In genomic region chr17:28193241-28193640, GRCh38 we compare ENCODE assay signal across 9 cellular contexts.
DNase-seq lines count a peak whose midpoint lies in the region; ATAC-seq and TF ChIP-seq lines count a peak whose summit lies in the region.
"Had no signal": no experiment of that assay in that cellular context is flagged by ENCODE, and none has a peak within 500 bp of the region (broad histone marks: within the 10 kb centered on the region; RNA-seq: fewer than 3 reads in every experiment).

No MANE protein-coding gene starts in this region.

- no peak for TF ChIP-seq POLR2A in erythroblast (IDR thresholded peaks at IDR 0.05; ENCODE audit: low read length)

- TF ChIP-seq CTCF in GM10266 (IDR thresholded peaks at IDR 0.05; ENCODE audit: control insufficient read depth, insufficient read depth, low read depth, missing control alignments): peak; percentile 7

- no peak for ATAC-seq in GM18870 (IDR thresholded peaks at IDR 0.05; ENCODE audit: unreplicated experiment)

- no peak for DNase-seq in GM10266 (ENCODE audit: extremely low spot score)
- peak; percentile 34 for DNase-seq in NOMO-1 treated with dmso at 0.1 percent for 144 hours (lab: John Stamatoyannopoulos, UW; ENCODE audit: unreplicated experiment)
- peak; percentile 18 to 20 for DNase-seq in erythroblast (lab: John Stamatoyannopoulos, UW)
- peak; percentile 27 for DNase-seq in putamen (ENCODE audit: low spot score)
- no peak for DNase-seq in DMS 273 treated with DMSO at 0.1 percent for 48 hours (lab: John Stamatoyannopoulos, UW)
- no peak for DNase-seq in NCI-H1417 treated with DMSO at 0.1 percent for 48 hours (lab: John Stamatoyannopoulos, UW)
- no peak for DNase-seq in germinal center (ENCODE audit: low spot score)
- DNase-seq: NCI-H510A treated with DMSO at 0.1 percent for 48 hours had no signal

Comparison
In these comparisons a context has a peak if more than half of its experiments do, and no peak if none do; other contexts are left out.
1. DNase-seq: peak in NOMO-1 treated with dmso at 0.1 percent for 144 hours (single experiment), erythroblast (2 of 2) and putamen (single experiment); none in GM10266 (single experiment), DMS 273 treated with DMSO at 0.1 percent for 48 hours (single experiment), NCI-H1417 treated with DMSO at 0.1 percent for 48 hours (single experiment) and germinal center (single experiment).